ENCODE assay signal across 25 cellular contexts in the genomic region with DNA sequence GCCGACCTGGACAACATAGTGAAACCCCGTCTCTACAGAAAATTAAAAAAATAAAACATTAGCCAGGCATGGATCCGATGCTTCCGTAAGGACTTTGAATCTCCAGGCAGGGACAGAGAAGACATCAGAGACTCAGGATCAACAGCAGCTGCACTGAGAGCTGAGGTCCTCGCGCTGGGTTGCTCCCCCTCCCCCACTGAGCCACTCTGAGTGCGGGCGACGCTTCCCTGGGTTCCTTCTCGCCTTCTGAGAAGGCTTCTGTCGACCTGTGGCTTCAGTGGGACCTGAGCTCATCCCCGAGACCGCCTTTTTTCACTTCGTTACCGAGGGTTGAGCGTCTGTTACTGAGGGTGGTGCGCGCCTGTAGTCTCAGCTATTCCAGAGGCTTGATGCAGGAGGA. TPM values are rescaled to one million over a fixed set of nuclear protein-coding genes. Genes with fewer than 3 reads are reported as not detected.
"Had no signal": no experiment of that assay in that cellular context is flagged by ENCODE, and none has a peak within 500 bp of the region (broad histone marks: within the 10 kb centered on the region; RNA-seq: fewer than 3 reads in every experiment).

No MANE protein-coding gene starts in this region.

- H3K36me3 Mint-ChIP-seq: T-cell had no signal

- H3K27me3 ChIP-seq: colonic mucosa, testis, upper lobe of right lung had no signal

- H3K36me3 ChIP-seq: brain microvascular endothelial cell, colonic mucosa, prostate gland, upper lobe of right lung had no signal

- H3K9me3 Mint-ChIP-seq: activated naive CD4-positive, alpha-beta T cell treated with anti-CD3 and anti-CD28 coated beads for 36 hours; activated naive CD8-positive, alpha-beta T cell treated with anti-CD3 and anti-CD28 coated beads, Interleukin-2, amount 50 U/mL, for 24 hours; activated T-cell treated with anti-CD3 and anti-CD28 coated beads, Interleukin-2, amount 50 U/mL, for 24 hours; central memory CD8-positive, alpha-beta T cell; endodermal cell; nephron progenitor cell; stimulated activated effector memory CD8-positive, alpha-beta T cell treated with anti-CD3 and anti-CD28 coated beads, Interleukin-12 subunit alpha, Interleukin-12 subunit beta, amount 100 ng/mL, for 72 hours; T-cell had no signal

- ATAC-seq: activated CD8-positive, alpha-beta T cell treated with anti-CD3 and anti-CD28 coated beads, Interleukin-2, amount 10 ng/mL, durations not matched to agents 7 days and 5 days; activated naive CD8-positive, alpha-beta T cell treated with anti-CD3 and anti-CD28 coated beads, Interleukin-2, amount 50 U/mL, for 24 hours; sciatic nerve; stimulated activated effector memory CD8-positive, alpha-beta T cell treated with anti-CD3 and anti-CD28 coated beads, Interleukin-12 subunit alpha, Interleukin-12 subunit beta, amount 100 ng/mL, for 72 hours; T-cell; upper lobe of right lung had no signal

- H3K27ac Mint-ChIP-seq: activated CD8-positive, alpha-beta T cell treated with anti-CD3 and anti-CD28 coated beads, Interleukin-2, amount 10 ng/mL, durations not matched to agents 7 days and 5 days; activated naive CD4-positive, alpha-beta T cell treated with anti-CD3 and anti-CD28 coated beads for 36 hours; activated naive CD8-positive, alpha-beta T cell treated with anti-CD3 and anti-CD28 coated beads, Interleukin-2, amount 50 U/mL, for 24 hours; activated T-cell treated with anti-CD3 and anti-CD28 coated beads, Interleukin-2, amount 50 U/mL, for 24 hours; endodermal cell; nephron progenitor cell; stimulated activated effector memory CD8-positive, alpha-beta T cell treated with anti-CD3 and anti-CD28 coated beads, Interleukin-12 subunit alpha, Interleukin-12 subunit beta, amount 100 ng/mL, for 72 hours; T-cell had no signal

- H3K27ac ChIP-seq: brain microvascular endothelial cell, colonic mucosa, epithelial cell of prostate, prostate gland, testis, upper lobe of right lung had no signal

- H3K9me3 ChIP-seq: colonic mucosa, prostate gland, testis, upper lobe of right lung had no signal

- H3K4me3 Mint-ChIP-seq: activated CD8-positive, alpha-beta T cell treated with anti-CD3 and anti-CD28 coated beads, Interleukin-2, amount 10 ng/mL, durations not matched to agents 7 days and 5 days; activated naive CD4-positive, alpha-beta T cell treated with anti-CD3 and anti-CD28 coated beads for 36 hours; activated naive CD8-positive, alpha-beta T cell treated with anti-CD3 and anti-CD28 coated beads, Interleukin-2, amount 50 U/mL, for 24 hours; activated T-cell treated with anti-CD3 and anti-CD28 coated beads, Interleukin-2, amount 50 U/mL, for 24 hours; central memory CD8-positive, alpha-beta T cell; endodermal cell; nephron progenitor cell; stimulated activated effector memory CD8-positive, alpha-beta T cell treated with anti-CD3 and anti-CD28 coated beads, Interleukin-12 subunit alpha, Interleukin-12 subunit beta, amount 100 ng/mL, for 72 hours had no signal

- H3K4me3 ChIP-seq: colonic mucosa, prostate gland, testis, upper lobe of right lung had no signal

- DNase-seq: activated CD4-positive, alpha-beta T cell treated with anti-CD3 and anti-CD28 coated beads for 48 hours; activated CD4-positive, CD25-positive, alpha-beta regulatory T cell; activated CD8-positive, alpha-beta T cell treated with anti-CD3 and anti-CD28 coated beads, Interleukin-2, amount 10 ng/mL, durations not matched to agents 7 days and 5 days; activated naive CD4-positive, alpha-beta T cell treated with anti-CD3 and anti-CD28 coated beads for 36 hours; activated naive CD8-positive, alpha-beta T cell treated with anti-CD3 and anti-CD28 coated beads, Interleukin-2, amount 50 U/mL, for 24 hours; activated T-cell treated with anti-CD3 and anti-CD28 coated beads, Interleukin-2, amount 50 U/mL, for 24 hours; anterior cingulate cortex; brain microvascular endothelial cell; colonic mucosa; endodermal cell; foreskin fibroblast; hippocampal formation; mammary epithelial cell; midbrain; nephron progenitor cell; stimulated activated CD4-positive, alpha-beta T cell treated with anti-CD3 and anti-CD28 coated beads, Interleukin-4, amount 100 ng/mL, for 24 hours; T-cell; testis; upper lobe of right lung had no signal

- FAIRE-seq: keratinocyte had no signal

- H3K4me1 Mint-ChIP-seq: central memory CD8-positive, alpha-beta T cell had no signal

RNA-seq across cellular contexts. Expression of a gene that starts 36.0 kb away (rescaled TPM):
- total RNA-seq: activated naive CD4-positive, alpha-beta T cell treated with anti-CD3 and anti-CD28 coated beads for 36 hours had no signal
- polyA plus RNA-seq: keratinocyte had no signal
